Comparison of ENCODE assay signal across 26 cellular contexts in genomic region chr11:64525711-64526110, GRCh38. TPM values are rescaled to one million over a fixed set of nuclear protein-coding genes. Genes with fewer than 3 reads are reported as not detected.
A peak's percentile ranks its signal among the peaks of the same experiment; 100 is the strongest.
DNase-seq lines count a peak whose midpoint lies in the region; ATAC-seq and TF ChIP-seq lines count a peak whose summit lies in the region.
"Had no signal": no experiment of that assay in that cellular context is flagged by ENCODE, and none has a peak within 500 bp of the region (broad histone marks: within the 10 kb centered on the region; RNA-seq: fewer than 3 reads in every experiment).

No MANE protein-coding gene starts in this region.

- peaks cover 0 to 13% (median 5%) of the 10 kb centered on the region in 11 experiments; a peak in 5 of 22 replicates for H3K9me3 ChIP-seq in BLaER1 treated with 17β-estradiol and CSF1 and Interleukin-3, amounts not matched to agents 10 nM and 100 nM (replicated peaks in 1 of 11)
- H3K9me3 ChIP-seq in Loucy (ENCODE audit: insufficient read depth, low read depth, low read length) (no peaks in the 10 kb centered on the region), upper lobe of right lung (no peaks in the 10 kb centered on the region)
- H3K9me3 ChIP-seq: BE2C had no signal

- H3K4me1 ChIP-seq in BLaER1 treated with 17β-estradiol and CSF1 and Interleukin-3, amounts not matched to agents 10 nM and 100 nM = peaks cover 18 to 69% (median 40%) of the 10 kb centered on the region in 10 experiments
- H3K4me1 ChIP-seq in Loucy (ENCODE audit: insufficient read depth, low read length, poor library complexity, severe bottlenecking) (peaks cover 42% of the 10 kb centered on the region), upper lobe of right lung (no peaks in the 10 kb centered on the region)
- H3K4me1 ChIP-seq: BE2C had no signal

- no peaks in the 10 kb centered on the region for H4K20me1 ChIP-seq in BLaER1 treated with 17β-estradiol and CSF1 and Interleukin-3, amounts not matched to agents 10 nM and 100 nM
- H4K20me1 ChIP-seq in Loucy (ENCODE audit: insufficient read depth, low read length, poor library complexity, severe bottlenecking) = no peaks in the 10 kb centered on the region

- intact Hi-C loops in upper lobe of right lung (cut with DNase I) = no loop called here

- no peak for ATAC-seq in omental fat pad (ENCODE audit: low FRiP score)
- ATAC-seq in upper lobe of right lung = no peak
- ATAC-seq in HG02973 (IDR thresholded peaks at IDR 0.05; ENCODE audit: unreplicated experiment) = no peak
- ATAC-seq: GM12878 had no signal

- H3K4me2 ChIP-seq in BLaER1 treated with 17β-estradiol and CSF1 and Interleukin-3, amounts not matched to agents 10 nM and 100 nM = peak overlapping the region in 7 of 11 experiments; percentile 11 to 40 (median 31); a peak in 8 of 22 replicates
- H3K4me2 ChIP-seq in Loucy (ENCODE audit: low read depth, low read length, poor library complexity, severe bottlenecking) = no peak overlapping the region

- H3K4me3 ChIP-seq in BLaER1 treated with 17β-estradiol and CSF1 and Interleukin-3, amounts not matched to agents 10 nM and 100 nM = no peak overlapping the region
- H3K4me3 ChIP-seq in Loucy (ENCODE audit: low read length, poor library complexity, severe bottlenecking) = no peak overlapping the region
- no peak overlapping the region for H3K4me3 ChIP-seq in upper lobe of right lung
- H3K4me3 ChIP-seq: GM12878 had no signal

- TF ChIP-seq CTCF in Loucy (conservative IDR thresholded peaks at IDR 0.05; ENCODE audit: low read length) (no peak), omental fat pad (IDR thresholded peaks at IDR 0.05) (no peak), upper lobe of right lung (IDR thresholded peaks at IDR 0.05) (no peak)

- no peaks in the 10 kb centered on the region for H3K9me2 ChIP-seq in Loucy (replicated peaks; ENCODE audit: low read depth, low read length)

- no peaks in the 10 kb centered on the region for H3K79me2 ChIP-seq in Loucy (ENCODE audit: insufficient read depth, low read length)

- H3K27me3 ChIP-seq in BLaER1 treated with 17β-estradiol and CSF1 and Interleukin-3, amounts not matched to agents 10 nM and 100 nM = 0 out of 22 replicates have a peak, but pooled peaks cover 0 to 6% (median 0%) of the 10 kb centered on the region in 11 experiments
- no peaks in the 10 kb centered on the region for H3K27me3 ChIP-seq in Loucy (ENCODE audit: insufficient read depth, low read length, poor library complexity, severe bottlenecking)
- H3K27me3 ChIP-seq in upper lobe of right lung = peaks cover 17% of the 10 kb centered on the region

- H3K27ac ChIP-seq in BLaER1 treated with 17β-estradiol and CSF1 and Interleukin-3, amounts not matched to agents 10 nM and 100 nM = no peak overlapping the region
- no peak overlapping the region for H3K27ac ChIP-seq in upper lobe of right lung

- H3F3A ChIP-seq in Loucy (ENCODE audit: low read depth) = no peaks in the 10 kb centered on the region

- H3K9ac ChIP-seq in BLaER1 treated with 17β-estradiol and CSF1 and Interleukin-3, amounts not matched to agents 10 nM and 100 nM = no peak overlapping the region
- peak overlapping the region; percentile 33 for H3K9ac ChIP-seq in Loucy (ENCODE audit: low read depth, low read length, poor library complexity, severe bottlenecking)

- DNase-seq in omental fat pad (ENCODE audit: low spot score) = peak; percentile 9
- peak; percentile 45 for DNase-seq in upper lobe of right lung
- DNase-seq in NCI-H2107 treated with DMSO at 0.1 percent for 48 hours (lab: John Stamatoyannopoulos, UW; ENCODE audit: unreplicated experiment) = no peak
- DNase-seq in RKO (ENCODE audit: low spot score) = no peak
- DNase-seq in medulla oblongata (ENCODE audit: extremely low spot score) = no peak
- DNase-seq: 8988T; ACHN; BE2C; C1 segment of cervical spinal cord; CD4-positive, alpha-beta memory T cell; CD4-positive, CD25-positive, alpha-beta regulatory T cell; CD8-positive, alpha-beta memory T cell; COR-L47; DMS 273 treated with DMSO at 0.1 percent for 48 hours; DMS153; DMS53; DMS79; DND-41; EL; GDM1 had no signal

- H2AFZ ChIP-seq in Loucy (ENCODE audit: low read length) = peak overlapping the region; percentile 20; the same call in 1 of the 2 replicates

- no peaks in the 10 kb centered on the region for H3K36me3 ChIP-seq in BLaER1 treated with 17β-estradiol and CSF1 and Interleukin-3, amounts not matched to agents 10 nM and 100 nM
- H3K36me3 ChIP-seq in Loucy (ENCODE audit: insufficient read depth, low read length) = no peaks in the 10 kb centered on the region
- H3K36me3 ChIP-seq in upper lobe of right lung = no peaks in the 10 kb centered on the region
- H3K36me3 ChIP-seq: BE2C had no signal

RNA-seq across cellular contexts. Expression of gene SLC22A11, which starts 30.0 kb away (rescaled TPM):
- total RNA-seq in omental fat pad (not detected), upper lobe of right lung (not detected)
- total RNA-seq: A673; CD4-positive, alpha-beta memory T cell; CD4-positive, CD25-positive, alpha-beta regulatory T cell; CD8-positive, alpha-beta memory T cell; Daoy; GM12878 had no signal

Comparison
In these comparisons a context has a peak if more than half of its experiments do, and no peak if none do; other contexts are left out.
1. DNase-seq: peak in omental fat pad (single experiment) and upper lobe of right lung (single experiment); none in NCI-H2107 treated with DMSO at 0.1 percent for 48 hours (single experiment), RKO (single experiment) and medulla oblongata (single experiment).